Comparison of ENCODE assay signal across 24 cellular contexts in genomic region chr7:9981950-9982349, GRCh38.
"Had no signal": no experiment of that assay in that cellular context is flagged by ENCODE, and none has a peak within 500 bp of the region (broad histone marks: within the 10 kb centered on the region; RNA-seq: fewer than 3 reads in every experiment).

No MANE protein-coding gene starts in this region.

- H3K27me3 ChIP-seq: colonic mucosa, foreskin keratinocyte, upper lobe of right lung had no signal

- DNase-seq: activated CD4-positive, alpha-beta T cell treated with anti-CD3 and anti-CD28 coated beads, Interleukin-2, amount 50 U/mL, for 1 hour; activated CD8-positive, alpha-beta memory T cell treated with anti-CD3 and anti-CD28 coated beads, Interleukin-2, amount 50 U/mL, for 4 hours; activated effector memory CD4-positive, alpha-beta T cell treated with Interleukin-2 at 50 U/mL for 16 hours; activated naive CD4-positive, alpha-beta T cell treated with anti-CD3 and anti-CD28 coated beads, Interleukin-2, amount 10 ng/mL, durations not matched to agents 7 days and 5 days; activated naive CD8-positive, alpha-beta T cell treated with anti-CD3 and anti-CD28 coated beads, Interleukin-2, amount 50 U/mL, for 24 hours; activated T-cell treated with anti-CD3 and anti-CD28 coated beads, Interleukin-2, amount 50 U/mL, for 48 hours; anterior cingulate cortex; central memory CD4-positive, alpha-beta T cell; colonic mucosa; endodermal cell; foreskin keratinocyte; glutamatergic neuron; hypothalamus; kidney; left ventricle myocardium inferior; mammary epithelial cell; nephron progenitor cell; nucleus accumbens; posterior cingulate gyrus; stimulated activated naive B cell treated with anti-CD40 and anti-IgM and Interleukin-4, amounts not matched to agents 10 μg/mL and 1 μg/mL and 100 μg/mL, for 72 hours; upper lobe of right lung had no signal

- H3K36me3 ChIP-seq: colonic mucosa, left ventricle myocardium inferior, thoracic aorta, upper lobe of right lung had no signal

- ATAC-seq: activated CD4-positive, CD25-positive, alpha-beta regulatory T cell treated with anti-CD3 and anti-CD28 coated beads, Interleukin-2, amount 50 U/mL, for 24 hours; activated naive CD8-positive, alpha-beta T cell treated with anti-CD3 and anti-CD28 coated beads, Interleukin-2, amount 50 U/mL, for 24 hours; foreskin keratinocyte; stimulated activated naive B cell treated with anti-CD40 and anti-IgM and Interleukin-4, amounts not matched to agents 10 μg/mL and 1 μg/mL and 100 μg/mL, for 72 hours; upper lobe of right lung had no signal

- H3K27ac ChIP-seq: colonic mucosa, epithelial cell of prostate, foreskin keratinocyte, left ventricle myocardium inferior, thoracic aorta, upper lobe of right lung had no signal

- H3K4me3 ChIP-seq: colonic mucosa, left ventricle myocardium inferior, thoracic aorta, upper lobe of right lung had no signal

- H3K4me1 ChIP-seq: colonic mucosa, foreskin keratinocyte, left ventricle myocardium inferior, upper lobe of right lung had no signal

- H3K9me3 ChIP-seq: colonic mucosa, thoracic aorta, upper lobe of right lung had no signal
